ENCODE assay signal across 1 cellular context in the genomic region with DNA sequence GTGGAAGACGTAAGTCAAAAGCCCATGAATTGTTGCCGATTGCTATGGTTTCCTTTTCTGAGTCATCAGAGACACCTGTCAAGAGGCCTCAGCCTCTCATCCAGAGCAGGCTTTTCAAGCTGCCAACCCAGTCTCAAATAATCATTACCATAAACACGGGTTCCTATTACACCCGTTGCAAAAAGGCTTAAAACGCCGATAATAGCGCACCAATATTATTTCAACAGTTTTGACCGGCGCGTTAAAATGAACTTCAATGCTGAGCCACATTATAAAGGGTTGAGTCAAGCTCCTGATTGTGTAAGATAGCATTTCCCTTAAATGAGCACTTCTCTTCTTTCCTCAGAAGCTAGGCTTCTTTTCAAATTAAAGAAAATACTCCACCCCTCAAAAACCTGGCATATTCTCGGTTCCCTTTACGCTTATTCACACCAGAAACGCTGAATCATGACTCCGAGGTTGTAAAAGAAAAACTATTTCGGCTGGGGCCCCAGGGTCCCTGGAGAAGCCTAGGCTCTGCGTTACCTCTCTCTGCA.
TF ChIP-seq lines count a peak whose summit lies in the region.

No MANE protein-coding gene starts in this region.

TF ChIP-seq in HEK293, 187 proteins besides CTCF, POLR2A, EP300 and RAD21 (continued from another document):
- TF ChIP-seq, protein P1, sequence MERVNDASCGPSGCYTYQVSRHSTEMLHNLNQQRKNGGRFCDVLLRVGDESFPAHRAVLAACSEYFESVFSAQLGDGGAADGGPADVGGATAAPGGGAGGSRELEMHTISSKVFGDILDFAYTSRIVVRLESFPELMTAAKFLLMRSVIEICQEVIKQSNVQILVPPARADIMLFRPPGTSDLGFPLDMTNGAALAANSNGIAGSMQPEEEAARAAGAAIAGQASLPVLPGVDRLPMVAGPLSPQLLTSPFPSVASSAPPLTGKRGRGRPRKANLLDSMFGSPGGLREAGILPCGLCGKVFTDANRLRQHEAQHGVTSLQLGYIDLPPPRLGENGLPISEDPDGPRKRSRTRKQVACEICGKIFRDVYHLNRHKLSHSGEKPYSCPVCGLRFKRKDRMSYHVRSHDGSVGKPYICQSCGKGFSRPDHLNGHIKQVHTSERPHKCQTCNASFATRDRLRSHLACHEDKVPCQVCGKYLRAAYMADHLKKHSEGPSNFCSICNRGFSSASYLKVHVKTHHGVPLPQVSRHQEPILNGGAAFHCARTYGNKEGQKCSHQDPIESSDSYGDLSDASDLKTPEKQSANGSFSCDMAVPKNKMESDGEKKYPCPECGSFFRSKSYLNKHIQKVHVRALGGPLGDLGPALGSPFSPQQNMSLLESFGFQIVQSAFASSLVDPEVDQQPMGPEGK (tag by site-specific recombination; IDR thresholded peaks at IDR 0.05), result no peak
- TF ChIP-seq, protein P2, sequence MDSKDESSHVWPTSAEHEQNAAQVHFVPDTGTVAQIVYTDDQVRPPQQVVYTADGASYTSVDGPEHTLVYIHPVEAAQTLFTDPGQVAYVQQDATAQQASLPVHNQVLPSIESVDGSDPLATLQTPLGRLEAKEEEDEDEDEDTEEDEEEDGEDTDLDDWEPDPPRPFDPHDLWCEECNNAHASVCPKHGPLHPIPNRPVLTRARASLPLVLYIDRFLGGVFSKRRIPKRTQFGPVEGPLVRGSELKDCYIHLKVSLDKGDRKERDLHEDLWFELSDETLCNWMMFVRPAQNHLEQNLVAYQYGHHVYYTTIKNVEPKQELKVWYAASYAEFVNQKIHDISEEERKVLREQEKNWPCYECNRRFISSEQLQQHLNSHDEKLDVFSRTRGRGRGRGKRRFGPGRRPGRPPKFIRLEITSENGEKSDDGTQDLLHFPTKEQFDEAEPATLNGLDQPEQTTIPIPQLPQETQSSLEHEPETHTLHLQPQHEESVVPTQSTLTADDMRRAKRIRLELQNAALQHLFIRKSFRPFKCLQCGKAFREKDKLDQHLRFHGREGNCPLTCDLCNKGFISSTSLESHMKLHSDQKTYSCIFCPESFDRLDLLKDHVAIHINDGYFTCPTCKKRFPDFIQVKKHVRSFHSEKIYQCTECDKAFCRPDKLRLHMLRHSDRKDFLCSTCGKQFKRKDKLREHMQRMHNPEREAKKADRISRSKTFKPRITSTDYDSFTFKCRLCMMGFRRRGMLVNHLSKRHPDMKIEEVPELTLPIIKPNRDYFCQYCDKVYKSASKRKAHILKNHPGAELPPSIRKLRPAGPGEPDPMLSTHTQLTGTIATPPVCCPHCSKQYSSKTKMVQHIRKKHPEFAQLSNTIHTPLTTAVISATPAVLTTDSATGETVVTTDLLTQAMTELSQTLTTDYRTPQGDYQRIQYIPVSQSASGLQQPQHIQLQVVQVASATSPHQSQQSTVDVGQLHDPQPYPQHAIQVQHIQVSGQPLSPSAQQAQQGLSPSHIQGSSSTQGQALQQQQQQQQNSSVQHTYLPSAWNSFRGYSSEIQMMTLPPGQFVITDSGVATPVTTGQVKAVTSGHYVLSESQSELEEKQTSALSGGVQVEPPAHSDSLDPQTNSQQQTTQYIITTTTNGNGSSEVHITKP (tag by site-specific recombination; IDR thresholded peaks at IDR 0.05), result 0 out of 2 replicates have a peak, but pooled peaks have one; percentile 71
- peak; percentile 41; the same call in 1 of the 2 replicates for TF ChIP-seq ZFP37 (tag by site-specific recombination; IDR thresholded peaks at IDR 0.05)
- 0 out of 2 replicates have a peak, but pooled peaks have one; percentile 11 for TF ChIP-seq ZNF324 (tag by site-specific recombination; IDR thresholded peaks at IDR 0.05)
- peak; percentile 10; the same call in 1 of the 2 replicates for TF ChIP-seq ZXDB (tag by site-specific recombination; IDR thresholded peaks at IDR 0.05)
- peak; percentile 96 for TF ChIP-seq FEZF1 (tag by site-specific recombination; IDR thresholded peaks at IDR 0.05)
- TF ChIP-seq, protein P3, sequence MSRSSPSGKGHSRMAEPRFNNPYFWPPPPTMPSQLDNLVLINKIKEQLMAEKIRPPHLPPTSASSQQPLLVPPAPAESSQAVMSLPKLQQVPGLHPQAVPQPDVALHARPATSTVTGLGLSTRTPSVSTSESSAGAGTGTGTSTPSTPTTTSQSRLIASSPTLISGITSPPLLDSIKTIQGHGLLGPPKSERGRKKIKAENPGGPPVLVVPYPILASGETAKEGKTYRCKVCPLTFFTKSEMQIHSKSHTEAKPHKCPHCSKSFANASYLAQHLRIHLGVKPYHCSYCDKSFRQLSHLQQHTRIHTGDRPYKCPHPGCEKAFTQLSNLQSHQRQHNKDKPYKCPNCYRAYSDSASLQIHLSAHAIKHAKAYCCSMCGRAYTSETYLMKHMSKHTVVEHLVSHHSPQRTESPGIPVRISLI (tag by site-specific recombination; IDR thresholded peaks at IDR 0.05), result no peak
- TF ChIP-seq ZFP69B (tag by site-specific recombination; IDR thresholded peaks at IDR 0.05), result 0 out of 2 replicates have a peak, but pooled peaks have one; percentile 61
- no peak for TF ChIP-seq ZNF266 (tag by site-specific recombination; IDR thresholded peaks at IDR 0.05; ENCODE audit: low read depth)
- no peak for TF ChIP-seq ZNF138 (tag by site-specific recombination; IDR thresholded peaks at IDR 0.05; ENCODE audit: borderline replicate concordance)
- no peak for TF ChIP-seq ZNF121 (tag by site-specific recombination; IDR thresholded peaks at IDR 0.05)
- TF ChIP-seq, protein P4, sequence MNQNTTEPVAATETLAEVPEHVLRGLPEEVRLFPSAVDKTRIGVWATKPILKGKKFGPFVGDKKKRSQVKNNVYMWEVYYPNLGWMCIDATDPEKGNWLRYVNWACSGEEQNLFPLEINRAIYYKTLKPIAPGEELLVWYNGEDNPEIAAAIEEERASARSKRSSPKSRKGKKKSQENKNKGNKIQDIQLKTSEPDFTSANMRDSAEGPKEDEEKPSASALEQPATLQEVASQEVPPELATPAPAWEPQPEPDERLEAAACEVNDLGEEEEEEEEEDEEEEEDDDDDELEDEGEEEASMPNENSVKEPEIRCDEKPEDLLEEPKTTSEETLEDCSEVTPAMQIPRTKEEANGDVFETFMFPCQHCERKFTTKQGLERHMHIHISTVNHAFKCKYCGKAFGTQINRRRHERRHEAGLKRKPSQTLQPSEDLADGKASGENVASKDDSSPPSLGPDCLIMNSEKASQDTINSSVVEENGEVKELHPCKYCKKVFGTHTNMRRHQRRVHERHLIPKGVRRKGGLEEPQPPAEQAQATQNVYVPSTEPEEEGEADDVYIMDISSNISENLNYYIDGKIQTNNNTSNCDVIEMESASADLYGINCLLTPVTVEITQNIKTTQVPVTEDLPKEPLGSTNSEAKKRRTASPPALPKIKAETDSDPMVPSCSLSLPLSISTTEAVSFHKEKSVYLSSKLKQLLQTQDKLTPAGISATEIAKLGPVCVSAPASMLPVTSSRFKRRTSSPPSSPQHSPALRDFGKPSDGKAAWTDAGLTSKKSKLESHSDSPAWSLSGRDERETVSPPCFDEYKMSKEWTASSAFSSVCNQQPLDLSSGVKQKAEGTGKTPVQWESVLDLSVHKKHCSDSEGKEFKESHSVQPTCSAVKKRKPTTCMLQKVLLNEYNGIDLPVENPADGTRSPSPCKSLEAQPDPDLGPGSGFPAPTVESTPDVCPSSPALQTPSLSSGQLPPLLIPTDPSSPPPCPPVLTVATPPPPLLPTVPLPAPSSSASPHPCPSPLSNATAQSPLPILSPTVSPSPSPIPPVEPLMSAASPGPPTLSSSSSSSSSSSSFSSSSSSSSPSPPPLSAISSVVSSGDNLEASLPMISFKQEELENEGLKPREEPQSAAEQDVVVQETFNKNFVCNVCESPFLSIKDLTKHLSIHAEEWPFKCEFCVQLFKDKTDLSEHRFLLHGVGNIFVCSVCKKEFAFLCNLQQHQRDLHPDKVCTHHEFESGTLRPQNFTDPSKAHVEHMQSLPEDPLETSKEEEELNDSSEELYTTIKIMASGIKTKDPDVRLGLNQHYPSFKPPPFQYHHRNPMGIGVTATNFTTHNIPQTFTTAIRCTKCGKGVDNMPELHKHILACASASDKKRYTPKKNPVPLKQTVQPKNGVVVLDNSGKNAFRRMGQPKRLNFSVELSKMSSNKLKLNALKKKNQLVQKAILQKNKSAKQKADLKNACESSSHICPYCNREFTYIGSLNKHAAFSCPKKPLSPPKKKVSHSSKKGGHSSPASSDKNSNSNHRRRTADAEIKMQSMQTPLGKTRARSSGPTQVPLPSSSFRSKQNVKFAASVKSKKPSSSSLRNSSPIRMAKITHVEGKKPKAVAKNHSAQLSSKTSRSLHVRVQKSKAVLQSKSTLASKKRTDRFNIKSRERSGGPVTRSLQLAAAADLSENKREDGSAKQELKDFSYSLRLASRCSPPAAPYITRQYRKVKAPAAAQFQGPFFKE (tag by site-specific recombination; IDR thresholded peaks at IDR 0.05; ENCODE audit: borderline replicate concordance), result no peak
- peak; percentile 41; the same call in 1 of the 2 replicates for TF ChIP-seq ZNF664 (tag by site-specific recombination; IDR thresholded peaks at IDR 0.05)
- peak; percentile 78 for TF ChIP-seq SCRT2 (tag by site-specific recombination; IDR thresholded peaks at IDR 0.05)
- TF ChIP-seq ZNF791 (tag by site-specific recombination; IDR thresholded peaks at IDR 0.05), result no peak
- 0 out of 2 replicates have a peak, but pooled peaks have one; percentile 27 for TF ChIP-seq ZNF561 (tag by site-specific recombination; IDR thresholded peaks at IDR 0.05; ENCODE audit: borderline replicate concordance)
- TF ChIP-seq ZNF366 (tag by site-specific recombination; conservative IDR thresholded peaks at IDR 0.05), result peak; percentile 23; the same call in 1 of the 2 replicates
- 0 out of 2 replicates have a peak, but pooled peaks have one; percentile 33 for TF ChIP-seq ZEB2 (tag by site-specific recombination; IDR thresholded peaks at IDR 0.05)
- TF ChIP-seq ZNF792 (tag by site-specific recombination; IDR thresholded peaks at IDR 0.05), result no peak
- TF ChIP-seq, protein P5, sequence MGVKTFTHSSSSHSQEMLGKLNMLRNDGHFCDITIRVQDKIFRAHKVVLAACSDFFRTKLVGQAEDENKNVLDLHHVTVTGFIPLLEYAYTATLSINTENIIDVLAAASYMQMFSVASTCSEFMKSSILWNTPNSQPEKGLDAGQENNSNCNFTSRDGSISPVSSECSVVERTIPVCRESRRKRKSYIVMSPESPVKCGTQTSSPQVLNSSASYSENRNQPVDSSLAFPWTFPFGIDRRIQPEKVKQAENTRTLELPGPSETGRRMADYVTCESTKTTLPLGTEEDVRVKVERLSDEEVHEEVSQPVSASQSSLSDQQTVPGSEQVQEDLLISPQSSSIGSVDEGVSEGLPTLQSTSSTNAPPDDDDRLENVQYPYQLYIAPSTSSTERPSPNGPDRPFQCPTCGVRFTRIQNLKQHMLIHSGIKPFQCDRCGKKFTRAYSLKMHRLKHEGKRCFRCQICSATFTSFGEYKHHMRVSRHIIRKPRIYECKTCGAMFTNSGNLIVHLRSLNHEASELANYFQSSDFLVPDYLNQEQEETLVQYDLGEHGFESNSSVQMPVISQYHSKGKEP (tag by site-specific recombination; IDR thresholded peaks at IDR 0.05), result 0 out of 2 replicates have a peak, but pooled peaks have one; percentile 8
- no peak for TF ChIP-seq ZFP41 (tag by site-specific recombination; IDR thresholded peaks at IDR 0.05; ENCODE audit: borderline replicate concordance)
- no peak for TF ChIP-seq BCL11B (tag by site-specific recombination; IDR thresholded peaks at IDR 0.05; ENCODE audit: low read depth)
- TF ChIP-seq ZNF292 (tag by site-specific recombination; IDR thresholded peaks at IDR 0.05; ENCODE audit: borderline replicate concordance, low read depth), result no peak
